ENCODE assay signal across 1 cellular context in the genomic region with DNA sequence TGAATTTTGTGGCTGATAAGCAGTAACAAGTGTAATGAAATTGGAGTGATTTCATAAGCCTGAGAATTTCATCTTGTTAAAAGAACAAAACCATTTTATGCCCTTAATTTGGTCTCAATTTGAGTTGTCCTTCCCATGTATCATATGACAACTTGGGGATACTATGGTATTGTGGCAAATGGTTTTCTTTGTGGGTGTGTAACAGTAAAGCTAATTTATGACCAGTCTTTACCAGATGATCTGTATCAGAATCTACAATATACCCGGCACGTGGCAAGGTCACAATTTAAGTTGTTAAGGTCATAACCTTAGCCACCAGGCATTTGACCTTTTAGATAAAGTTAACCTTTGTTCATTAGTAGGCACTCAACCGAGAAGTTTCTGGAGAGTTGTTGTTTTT.
TF ChIP-seq lines count a peak whose summit lies in the region.

No MANE protein-coding gene starts in this region.

TF ChIP-seq in endothelial cell of umbilical vein, 7 proteins besides CTCF, POLR2A, EP300 and RAD21:
- TF ChIP-seq POLR2AphosphoS5 (IDR thresholded peaks at IDR 0.05; ENCODE audit: insufficient read depth, low read depth, low read length) (no peak), JUN (IDR thresholded peaks at IDR 0.05; ENCODE audit: borderline replicate concordance, insufficient read depth, insufficient read length, low read depth) (no peak), FOS (IDR thresholded peaks at IDR 0.05; ENCODE audit: borderline replicate concordance, insufficient read depth, low read length) (no peak), GATA2 (IDR thresholded peaks at IDR 0.05; ENCODE audit: insufficient read depth, insufficient read length, low read depth, low read length) (no peak), MYC (IDR thresholded peaks at IDR 0.05; ENCODE audit: low read depth, low read length) (no peak), EZH2 (IDR thresholded peaks at IDR 0.05; ENCODE audit: borderline replicate concordance, low read depth, low read length, severe bottlenecking) (no peak)
- TF ChIP-seq, protein P1, sequence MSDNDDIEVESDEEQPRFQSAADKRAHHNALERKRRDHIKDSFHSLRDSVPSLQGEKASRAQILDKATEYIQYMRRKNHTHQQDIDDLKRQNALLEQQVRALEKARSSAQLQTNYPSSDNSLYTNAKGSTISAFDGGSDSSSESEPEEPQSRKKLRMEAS (IDR thresholded peaks at IDR 0.05; ENCODE audit: insufficient read depth, insufficient read length) = no peak
